ENCODE assay signal across 8 cellular contexts in genomic region chr12:14364583-14365271, GRCh38. TPM values are rescaled to one million over a fixed set of nuclear protein-coding genes. Genes with fewer than 3 reads are reported as not detected.
A peak's percentile ranks its signal among the peaks of the same experiment; 100 is the strongest.
DNase-seq lines count a peak whose midpoint lies in the region; ATAC-seq and TF ChIP-seq lines count a peak whose summit lies in the region.

No MANE protein-coding gene starts in this region.

- H3K4me3 ChIP-seq in adipocyte (ENCODE audit: low read length) (peak overlapping the region; percentile 95), left lung (peak overlapping the region; percentile 47 to 55), thoracic aorta (peak overlapping the region; percentile 81)

- no peaks in the 10 kb centered on the region for H3K36me3 ChIP-seq in adipocyte (ENCODE audit: control insufficient read depth, insufficient read depth, low read length, severe bottlenecking)
- H3K36me3 ChIP-seq in left lung: peaks cover 0 to 7% of the 10 kb centered on the region in 2 donors
- no peaks in the 10 kb centered on the region for H3K36me3 ChIP-seq in thoracic aorta

- intact Hi-C loops in activated CD4-positive, alpha-beta T cell treated with anti-CD3 and anti-CD28 coated beads, Interleukin-2, amount 10 ng/mL, durations not matched to agents 24 days and 14 days (cut with micrococcal nuclease): loop anchor here (1.0 to 10.0 kb wide), 7 partner anchors 30 to 1647 kb away; partner anchors contain the start of genes CDKN1B and HEBP1
- intact Hi-C loops in left lung (cut with DNase I): loop anchor here in 1 of 2 donors (5.0 kb wide), 1 partner anchor 107 kb away; no protein-coding TSS in a partner anchor

- H3K27ac ChIP-seq in left lung: peak overlapping the region; percentile 97 to 98
- peak overlapping the region; percentile 91 to 93 for H3K27ac ChIP-seq in thoracic aorta

- H3K4me1 ChIP-seq in adipocyte (ENCODE audit: control insufficient read depth, insufficient read depth, low read length): peaks cover 19% of the 10 kb centered on the region
- H3K4me1 ChIP-seq in left lung: peaks cover 0 to 32% of the 10 kb centered on the region in 2 donors
- peaks cover 5 to 9% of the 10 kb centered on the region in 2 donors for H3K4me1 ChIP-seq in thoracic aorta (ENCODE audit: control insufficient read depth in 1 of 2, low read depth in 2 of 2)

- DNase-seq in activated CD4-positive, alpha-beta T cell treated with anti-CD3 and anti-CD28 coated beads, Interleukin-2, amount 10 ng/mL, durations not matched to agents 24 days and 14 days: peak; percentile 62
- no peak for DNase-seq in activated CD4-positive, alpha-beta T cell treated with anti-CD3 and anti-CD28 coated beads for 4 hours
- DNase-seq in adipocyte (ENCODE audit: low read depth) (no peak), left lung (no peak), thoracic aorta (ENCODE audit: low spot score) (no peak), NCI-H524 treated with DMSO at 0.1 percent for 48 hours (lab: John Stamatoyannopoulos, UW) (no peak), NCI-H1436 treated with DMSO at 0.1 percent for 48 hours (lab: John Stamatoyannopoulos, UW) (no peak)

- H3K27ac Mint-ChIP-seq in activated CD4-positive, alpha-beta T cell treated with anti-CD3 and anti-CD28 coated beads, Interleukin-2, amount 10 ng/mL, durations not matched to agents 24 days and 14 days: peak overlapping the region; percentile 95

- no peaks in the 10 kb centered on the region for H3K27me3 ChIP-seq in adipocyte (replicated peaks; ENCODE audit: control insufficient read depth, insufficient read depth, low read length)
- H3K27me3 ChIP-seq in left lung: no peaks in the 10 kb centered on the region
- no peaks in the 10 kb centered on the region for H3K27me3 ChIP-seq in thoracic aorta (replicated peaks; ENCODE audit: insufficient read depth)

- peak overlapping the region; percentile 95 for H3K9ac ChIP-seq in adipocyte (ENCODE audit: low read length)

- H3K9me3 Mint-ChIP-seq in activated CD4-positive, alpha-beta T cell treated with anti-CD3 and anti-CD28 coated beads, Interleukin-2, amount 10 ng/mL, durations not matched to agents 24 days and 14 days: peaks cover 3% of the 10 kb centered on the region

- H3K4me3 Mint-ChIP-seq in activated CD4-positive, alpha-beta T cell treated with anti-CD3 and anti-CD28 coated beads, Interleukin-2, amount 10 ng/mL, durations not matched to agents 24 days and 14 days: peak overlapping the region; percentile 82

- H3K27me3 Mint-ChIP-seq in activated CD4-positive, alpha-beta T cell treated with anti-CD3 and anti-CD28 coated beads, Interleukin-2, amount 10 ng/mL, durations not matched to agents 24 days and 14 days: no peaks in the 10 kb centered on the region

- peaks cover 9% of the 10 kb centered on the region for H3K36me3 Mint-ChIP-seq in activated CD4-positive, alpha-beta T cell treated with anti-CD3 and anti-CD28 coated beads, Interleukin-2, amount 10 ng/mL, durations not matched to agents 24 days and 14 days (ENCODE audit: low read depth)

- peaks cover 32% of the 10 kb centered on the region for H3K4me1 Mint-ChIP-seq in activated CD4-positive, alpha-beta T cell treated with anti-CD3 and anti-CD28 coated beads, Interleukin-2, amount 10 ng/mL, durations not matched to agents 24 days and 14 days

- no peak for ATAC-seq in left lung
- no peak for ATAC-seq in thoracic aorta (ENCODE audit: insufficient number of reproducible peaks, low FRiP score, low read depth)
- ATAC-seq in HG02970 (IDR thresholded peaks at IDR 0.05; ENCODE audit: low FRiP score, unreplicated experiment): no peak

- TF ChIP-seq CTCF in left lung (IDR thresholded peaks at IDR 0.05): no peak
- TF ChIP-seq CTCF in thoracic aorta (IDR thresholded peaks at IDR 0.05): no peak

- no peaks in the 10 kb centered on the region for H3K9me3 ChIP-seq in adipocyte (ENCODE audit: control insufficient read depth, low read length)
- H3K9me3 ChIP-seq in left lung: no peaks in the 10 kb centered on the region
- no peaks in the 10 kb centered on the region for H3K9me3 ChIP-seq in thoracic aorta

RNA-seq across cellular contexts. Expression of gene ATF7IP, which starts 0.8 kb away (rescaled TPM):
- 62.6 and 72.4 TPM in 2 replicates for total RNA-seq in activated CD4-positive, alpha-beta T cell treated with anti-CD3 and anti-CD28 coated beads, Interleukin-2, amount 10 ng/mL, durations not matched to agents 24 days and 14 days
- total RNA-seq in left lung: 10 to 100 TPM; 78.7 to 84.8 TPM
- 10 to 100 TPM; 41.0 to 41.7 TPM for total RNA-seq in thoracic aorta
